In the genomic region with DNA sequence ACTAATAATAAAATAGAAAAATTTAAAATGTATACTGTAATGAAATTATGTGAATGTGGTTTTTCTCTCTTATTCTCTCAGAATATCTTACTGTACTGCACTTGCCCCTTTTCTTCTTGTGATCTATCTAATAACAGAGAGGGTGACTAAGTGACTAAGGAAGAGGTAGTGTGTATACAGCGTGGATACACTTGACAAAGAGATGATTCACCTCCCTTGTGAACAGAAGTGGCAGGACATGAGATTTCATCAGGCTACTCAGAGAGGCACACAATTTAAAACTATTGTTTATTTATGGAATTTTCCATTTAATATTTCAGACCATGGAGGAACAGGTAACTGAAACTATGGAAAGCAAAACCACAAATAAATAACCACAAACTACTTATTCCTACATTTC, we compare ENCODE assay signal across 28 cellular contexts.
DNase-seq lines count a peak whose midpoint lies in the region; ATAC-seq and TF ChIP-seq lines count a peak whose summit lies in the region.
"Had no signal": no experiment of that assay in that cellular context is flagged by ENCODE, and none has a peak within 500 bp of the region (broad histone marks: within the 10 kb centered on the region; RNA-seq: fewer than 3 reads in every experiment).

No MANE protein-coding gene starts in this region.

- in situ Hi-C loops in mammary epithelial cell (cut with MboI; ENCODE audit: low sequenced_read_pairs in 2 of 2), result no loop called here

- H3K36me3 ChIP-seq in breast epithelium (no peaks in the 10 kb centered on the region), mammary epithelial cell (ENCODE audit: insufficient read depth, low read length) (no peaks in the 10 kb centered on the region), BE2C (no peaks in the 10 kb centered on the region)
- H3K36me3 ChIP-seq: BLaER1 treated with 17β-estradiol and CSF1 and Interleukin-3, amounts not matched to agents 10 nM and 100 nM had no signal

- no peaks in the 10 kb centered on the region for H3K4me1 ChIP-seq in breast epithelium
- H3K4me1 ChIP-seq in mammary epithelial cell (ENCODE audit: insufficient read depth, low read length), result peaks cover 17% of the 10 kb centered on the region
- peaks cover 11% of the 10 kb centered on the region for H3K4me1 ChIP-seq in foreskin keratinocyte
- no peaks in the 10 kb centered on the region for H3K4me1 ChIP-seq in BE2C
- H3K4me1 ChIP-seq: BLaER1 treated with 17β-estradiol and CSF1 and Interleukin-3, amounts not matched to agents 10 nM and 100 nM had no signal

- BruUV-seq in MCF 10A (replicated peaks; lab: Mats Ljungman, UMichigan) (no TSS peak), mammary epithelial cell (replicated peaks; lab: Mats Ljungman, UMichigan) (no TSS peak)

- POLR2A ChIA-PET in MCF 10A (lab: Yijun Ruan, JAX), result no interaction called here

- no peaks in the 10 kb centered on the region for H3K27me3 ChIP-seq in breast epithelium
- H3K27me3 ChIP-seq in mammary epithelial cell (ENCODE audit: insufficient read depth, low read length), result no peaks in the 10 kb centered on the region
- no peaks in the 10 kb centered on the region for H3K27me3 ChIP-seq in foreskin keratinocyte
- H3K27me3 ChIP-seq in BE2C, result no peaks in the 10 kb centered on the region
- H3K27me3 ChIP-seq: BLaER1 treated with 17β-estradiol and CSF1 and Interleukin-3, amounts not matched to agents 10 nM and 100 nM had no signal

- CTCF ChIA-PET in MCF 10A (lab: Yijun Ruan, JAX) (interaction anchor here (0.7 kb wide), 1 partner anchor 333 kb away, joined by 3 read pairs; no protein-coding TSS in a partner anchor), mammary epithelial cell (lab: Charles Lee; ENCODE audit: low non-redundant PET) (no interaction called here)

- H3K9ac ChIP-seq in mammary epithelial cell (ENCODE audit: insufficient read depth, low read length), result no peak overlapping the region
- H3K9ac ChIP-seq: BLaER1 treated with 17β-estradiol and CSF1 and Interleukin-3, amounts not matched to agents 10 nM and 100 nM; KMS-11 had no signal

- no peak overlapping the region for H3K4me3 Mint-ChIP-seq in MCF 10A (ENCODE audit: unreplicated experiment)
- H3K4me3 Mint-ChIP-seq: CD4-positive, alpha-beta T cell; IgD-negative memory B cell had no signal

- H2AFZ ChIP-seq in mammary epithelial cell (ENCODE audit: low read depth, low read length), result no peak overlapping the region

- no peak overlapping the region for H3K27ac ChIP-seq in breast epithelium
- H3K27ac ChIP-seq in mammary epithelial cell (ENCODE audit: insufficient read depth, low read depth, low read length), result peak overlapping the region; percentile 14
- H3K27ac ChIP-seq in foreskin keratinocyte, result no peak overlapping the region
- H3K27ac ChIP-seq: BLaER1 treated with 17β-estradiol and CSF1 and Interleukin-3, amounts not matched to agents 10 nM and 100 nM; KMS-11; RWPE1 had no signal

- ATAC-seq in foreskin keratinocyte, result peak; percentile 95
- ATAC-seq: GM12878 had no signal

- H3K79me2 ChIP-seq in mammary epithelial cell (ENCODE audit: insufficient read depth, low read length), result no peaks in the 10 kb centered on the region

- H3K9me3 ChIP-seq in breast epithelium (peaks cover 0 to 7% of the 10 kb centered on the region in 2 donors), mammary epithelial cell (replicated peaks; ENCODE audit: insufficient read depth, low read length) (no peaks in the 10 kb centered on the region), BE2C (no peaks in the 10 kb centered on the region)
- H3K9me3 ChIP-seq: BLaER1 treated with 17β-estradiol and CSF1 and Interleukin-3, amounts not matched to agents 10 nM and 100 nM had no signal

- TF ChIP-seq POLR2A in breast epithelium (IDR thresholded peaks at IDR 0.05), result no peak

- TF ChIP-seq CTCF in MCF 10A (IDR thresholded peaks at IDR 0.05; ENCODE audit: unreplicated experiment) (no peak), breast epithelium (IDR thresholded peaks at IDR 0.05) (no peak), mammary epithelial cell (conservative IDR thresholded peaks at IDR 0.05 in 1 of 2, IDR thresholded peaks at IDR 0.05 in 1 of 2; ENCODE audit: extremely low read depth in 1 of 2, insufficient read depth in 1 of 2, low read depth in 1 of 2, low read length in 2 of 2) (no peak), foreskin keratinocyte (conservative IDR thresholded peaks at IDR 0.05) (no peak), BE2C (IDR thresholded peaks at IDR 0.05; ENCODE audit: low read depth, low read length) (no peak)

- no peak overlapping the region for H3K4me2 ChIP-seq in mammary epithelial cell (ENCODE audit: insufficient read depth, low read depth, low read length)
- H3K4me2 ChIP-seq: BLaER1 treated with 17β-estradiol and CSF1 and Interleukin-3, amounts not matched to agents 10 nM and 100 nM; KMS-11 had no signal

- H3K9me3 Mint-ChIP-seq in MCF 10A (ENCODE audit: unreplicated experiment), result no peaks in the 10 kb centered on the region

- H3K4me3 ChIP-seq in breast epithelium (no peak overlapping the region), mammary epithelial cell (replicated peaks in 1 of 3; ENCODE audit: insufficient read depth in 1 of 3, low read depth in 2 of 3, low read length in 3 of 3) (no peak overlapping the region), BE2C (ENCODE audit: low read depth, low read length) (no peak overlapping the region)
- H3K4me3 ChIP-seq: BLaER1 treated with 17β-estradiol and CSF1 and Interleukin-3, amounts not matched to agents 10 nM and 100 nM; GM12878 had no signal

- no peaks in the 10 kb centered on the region for H4K20me1 ChIP-seq in mammary epithelial cell (ENCODE audit: insufficient read depth, low read length)
- H4K20me1 ChIP-seq: BLaER1 treated with 17β-estradiol and CSF1 and Interleukin-3, amounts not matched to agents 10 nM and 100 nM had no signal

- intact Hi-C loops in MCF 10A (cut with micrococcal nuclease), result no loop called here
- intact Hi-C loops in breast epithelium (cut with DNase I; ENCODE audit: low total_unique reads), result no loop called here
- intact Hi-C loops in mammary epithelial cell (cut with micrococcal nuclease), result loop anchor here (2.0 kb wide), 1 partner anchor 14 kb away; no protein-coding TSS in a partner anchor

- H3K36me3 Mint-ChIP-seq in MCF 10A (ENCODE audit: insufficient read depth, unreplicated experiment), result no peaks in the 10 kb centered on the region

- dilution Hi-C loops in mammary epithelial cell (cut with HindIII; ENCODE audit: low sequenced_read_pairs), result no loop called here

- no peak overlapping the region for H3K27ac Mint-ChIP-seq in MCF 10A (ENCODE audit: low read depth, unreplicated experiment)
- H3K27ac Mint-ChIP-seq: CD4-positive, alpha-beta T cell; IgD-negative memory B cell had no signal

- WGBS in mammary epithelial cell (ENCODE audit: low coverage, missing lambda C conversion rate), result 0% methylated on average over 1 of the region's 1 CpG

- H3K4me1 Mint-ChIP-seq in MCF 10A (ENCODE audit: insufficient read depth, unreplicated experiment), result peaks cover 5% of the 10 kb centered on the region
- H3K4me1 Mint-ChIP-seq: IgD-negative memory B cell had no signal

- DNase-seq in MCF 10A (ENCODE audit: unreplicated experiment), result peak; percentile 59
- DNase-seq in breast epithelium (ENCODE audit: low spot score in 2 of 2), result no peak
- peak; percentile 66 for DNase-seq in mammary epithelial cell
- peak; percentile 42 to 52 for DNase-seq in foreskin keratinocyte
- DNase-seq in BE2C, result no peak
- no peak for DNase-seq in NCI-H1092 treated with DMSO at 0.1 percent for 48 hours (lab: John Stamatoyannopoulos, UW)
- DNase-seq in NCI-H82 (lab: John Stamatoyannopoulos, UW), result no peak
- DNase-seq in NCI-H2107 (lab: John Stamatoyannopoulos, UW), result no peak
- DNase-seq: 8988T; CD4-positive, alpha-beta T cell; DMS79; EL; GDM1; GOT3; HCEC 1CT; NCI-H1048; NCI-H1436; NCI-H187; NCI-H2081 treated with DMSO at 0.1 percent for 48 hours; NCI-H2171 treated with DMSO at 0.1 percent for 48 hours; NCI-H345; NCI-H524 treated with DMSO at 0.1 percent for 48 hours; SHP77 treated with DMSO at 0.1 percent for 48 hours had no signal

- H3K27me3 Mint-ChIP-seq in MCF 10A (ENCODE audit: insufficient read depth, unreplicated experiment), result no peaks in the 10 kb centered on the region
- H3K27me3 Mint-ChIP-seq: CD4-positive, alpha-beta T cell; IgD-negative memory B cell had no signal

Comparison
In these comparisons a context has a peak if more than half of its experiments do, and no peak if none do; other contexts are left out.
1. DNase-seq: peak in MCF 10A (single experiment), mammary epithelial cell (single experiment) and foreskin keratinocyte (2 of 2); none in breast epithelium (0 of 2), BE2C (single experiment), NCI-H1092 treated with DMSO at 0.1 percent for 48 hours (single experiment), NCI-H82 (single experiment) and NCI-H2107 (single experiment).